Comparison of ENCODE assay signal across 21 cellular contexts in the genomic region with DNA sequence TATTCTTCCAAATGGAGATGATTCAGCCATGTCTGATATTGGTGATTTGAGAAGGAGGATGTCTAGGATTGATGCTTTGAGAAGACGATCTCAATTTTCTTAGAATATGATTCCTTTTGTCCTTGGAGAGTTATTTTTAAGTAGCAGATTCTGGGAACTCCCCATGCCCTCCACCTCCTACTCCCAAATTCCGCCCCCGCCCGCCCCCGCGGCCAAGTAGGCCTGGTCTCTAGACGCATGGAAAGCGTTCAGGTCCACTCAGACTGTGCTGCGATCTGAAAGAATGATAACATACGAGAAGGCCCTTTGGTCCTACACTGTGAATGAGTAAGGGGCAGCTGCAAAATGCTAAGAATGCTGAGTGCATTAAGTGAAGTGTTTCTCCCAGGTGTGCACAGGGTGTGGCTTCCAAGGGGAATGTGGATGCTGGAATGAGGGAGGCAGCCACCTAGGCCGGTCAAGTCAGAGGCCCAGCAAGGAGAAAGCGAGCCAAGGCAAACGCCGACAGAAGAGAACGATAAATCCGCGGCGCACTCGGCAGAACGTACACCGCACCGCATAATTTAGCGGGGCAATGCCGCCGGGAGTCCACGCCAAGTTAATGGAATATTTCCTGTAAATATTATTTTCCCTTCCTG.
"Had no signal": no experiment of that assay in that cellular context is flagged by ENCODE, and none has a peak within 500 bp of the region (broad histone marks: within the 10 kb centered on the region; RNA-seq: fewer than 3 reads in every experiment).

No MANE protein-coding gene starts in this region.

- DNase-seq: activated CD4-positive, alpha-beta T cell treated with anti-CD3 and anti-CD28 coated beads, Interleukin-2, amount 50 U/mL, for 4 hours; activated CD8-positive, alpha-beta memory T cell treated with anti-CD3 and anti-CD28 coated beads for 24 hours; activated CD8-positive, alpha-beta memory T cell treated with anti-CD3 and anti-CD28 coated beads, Interleukin-2, amount 50 U/mL, for 4 hours; activated naive CD8-positive, alpha-beta T cell treated with anti-CD3 and anti-CD28 coated beads for 36 hours; activated T-cell treated with anti-CD3 and anti-CD28 coated beads, Interleukin-2, amount 50 U/mL, for 24 hours; cerebellar nuclear complex; endodermal cell; esophagus squamous epithelium; heart left ventricle; left ventricle myocardium inferior; mesenchymal stem cell; naive B cell; psoas muscle; right cardiac atrium; stimulated activated CD4-positive, alpha-beta T cell treated with anti-CD3 and anti-CD28 coated beads, Interleukin-4, amount 100 ng/mL, for 24 hours; stimulated activated naive CD4-positive, alpha-beta T cell treated with Interleukin-2 at 50 U/mL for 16 hours; T-helper 9 cell had no signal

- H3K27me3 ChIP-seq: esophagus squamous epithelium, gastroesophageal sphincter, heart left ventricle had no signal

- H3K9me3 ChIP-seq: esophagus squamous epithelium, gastroesophageal sphincter, heart left ventricle, left ventricle myocardium inferior, psoas muscle, thoracic aorta had no signal

- ATAC-seq: activated T-helper 17 cell treated with anti-CD3 and anti-CD28 coated beads, Interleukin-2, amount 50 U/mL, for 72 hours; gastroesophageal sphincter; heart left ventricle; psoas muscle; right cardiac atrium had no signal

- H3K4me3 Mint-ChIP-seq: activated naive CD8-positive, alpha-beta T cell treated with anti-CD3 and anti-CD28 coated beads for 36 hours; activated T-cell treated with anti-CD3 and anti-CD28 coated beads, Interleukin-2, amount 50 U/mL, for 24 hours; activated T-helper 17 cell treated with anti-CD3 and anti-CD28 coated beads, Interleukin-2, amount 50 U/mL, for 72 hours; endodermal cell; naive B cell had no signal

- H3K27me3 Mint-ChIP-seq: activated naive CD8-positive, alpha-beta T cell treated with anti-CD3 and anti-CD28 coated beads for 36 hours; activated T-cell treated with anti-CD3 and anti-CD28 coated beads, Interleukin-2, amount 50 U/mL, for 24 hours; activated T-helper 17 cell treated with anti-CD3 and anti-CD28 coated beads, Interleukin-2, amount 50 U/mL, for 72 hours had no signal

- H3K4me3 ChIP-seq: coronary artery, esophagus squamous epithelium, gastroesophageal sphincter, heart left ventricle, left ventricle myocardium inferior, psoas muscle, thoracic aorta had no signal

- H3K4me1 Mint-ChIP-seq: activated naive CD8-positive, alpha-beta T cell treated with anti-CD3 and anti-CD28 coated beads for 36 hours; activated T-helper 17 cell treated with anti-CD3 and anti-CD28 coated beads, Interleukin-2, amount 50 U/mL, for 72 hours; naive B cell had no signal

- H3K27ac Mint-ChIP-seq: activated naive CD8-positive, alpha-beta T cell treated with anti-CD3 and anti-CD28 coated beads for 36 hours; activated T-cell treated with anti-CD3 and anti-CD28 coated beads, Interleukin-2, amount 50 U/mL, for 24 hours; activated T-helper 17 cell treated with anti-CD3 and anti-CD28 coated beads, Interleukin-2, amount 50 U/mL, for 72 hours; endodermal cell; naive B cell had no signal

- H3K4me1 ChIP-seq: psoas muscle had no signal

- H3K9me3 Mint-ChIP-seq: activated naive CD8-positive, alpha-beta T cell treated with anti-CD3 and anti-CD28 coated beads for 36 hours; activated T-cell treated with anti-CD3 and anti-CD28 coated beads, Interleukin-2, amount 50 U/mL, for 24 hours; activated T-helper 17 cell treated with anti-CD3 and anti-CD28 coated beads, Interleukin-2, amount 50 U/mL, for 72 hours; endodermal cell; naive B cell had no signal

- H3K36me3 Mint-ChIP-seq: activated naive CD8-positive, alpha-beta T cell treated with anti-CD3 and anti-CD28 coated beads for 36 hours; naive B cell had no signal

- H3K27ac ChIP-seq: coronary artery, esophagus squamous epithelium, gastroesophageal sphincter, heart left ventricle, left ventricle myocardium inferior, psoas muscle, thoracic aorta had no signal
